Comparison of ENCODE assay signal across 8 cellular contexts in the genomic region with DNA sequence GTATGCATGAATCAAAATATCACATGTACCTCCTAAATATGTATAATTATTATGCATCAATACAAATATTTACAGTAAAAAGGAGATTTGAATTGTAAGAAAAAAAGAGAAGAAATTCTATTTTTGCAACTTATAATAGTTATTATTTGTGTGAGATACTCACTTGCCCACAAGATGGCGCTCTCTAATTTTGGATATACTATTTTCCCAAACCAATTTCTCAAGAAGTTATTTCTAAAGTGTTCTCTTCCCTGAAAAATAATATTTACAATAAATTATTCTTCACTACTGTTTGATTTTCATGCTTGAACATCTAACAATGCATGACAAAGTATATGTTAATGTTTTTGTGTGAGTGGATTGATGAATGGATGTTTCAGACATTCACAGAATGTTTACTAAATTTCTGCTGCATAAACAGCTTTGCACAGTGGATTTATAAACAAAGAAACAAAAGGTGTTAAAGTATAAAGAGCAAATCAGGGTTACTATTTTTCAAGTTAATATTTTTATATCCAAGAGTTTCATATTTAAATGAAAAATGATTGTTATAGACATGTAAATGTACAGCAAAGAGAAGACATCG.
DNase-seq lines count a peak whose midpoint lies in the region; ATAC-seq and TF ChIP-seq lines count a peak whose summit lies in the region.

No MANE protein-coding gene starts in this region.

- no peak overlapping the region for H3K4me3 ChIP-seq in LNCaP clone FGC (ENCODE audit: low read depth, low read length)

- no peaks in the 10 kb centered on the region for H3K36me3 Mint-ChIP-seq in brain
- peaks cover 3% of the 10 kb centered on the region for H3K36me3 Mint-ChIP-seq in mesothelial cell of epicardium
- H3K36me3 Mint-ChIP-seq in stimulated activated naive B cell treated with anti-CD40 and anti-IgM and Interleukin-4, amounts not matched to agents 10 μg/mL and 1 μg/mL and 100 μg/mL, for 72 hours, result no peaks in the 10 kb centered on the region

- H3K4me3 Mint-ChIP-seq in brain (no peak overlapping the region), mesothelial cell of epicardium (no peak overlapping the region)
- no peak overlapping the region for H3K4me3 Mint-ChIP-seq in stimulated activated naive B cell treated with anti-CD40 and anti-IgM and Interleukin-4, amounts not matched to agents 10 μg/mL and 1 μg/mL and 100 μg/mL, for 72 hours

- H3K27ac Mint-ChIP-seq in brain (peak overlapping the region in 1 of 5 experiments; percentile 16), mesothelial cell of epicardium (no peak overlapping the region)
- no peak overlapping the region for H3K27ac Mint-ChIP-seq in stimulated activated naive B cell treated with anti-CD40 and anti-IgM and Interleukin-4, amounts not matched to agents 10 μg/mL and 1 μg/mL and 100 μg/mL, for 72 hours

- DNase-seq in NCI-H2196 (lab: John Stamatoyannopoulos, UW; ENCODE audit: unreplicated experiment) (peak; percentile 15), NCI-H2196 treated with DMSO at 0.1 percent for 48 hours (lab: John Stamatoyannopoulos, UW; ENCODE audit: unreplicated experiment) (no peak), LNCaP clone FGC (ENCODE audit: low read depth) (no peak), mesothelial cell of epicardium (ENCODE audit: low spot score in 2 of 2, unreplicated experiment in 2 of 2) (no peak), activated T-cell treated with anti-CD3 and anti-CD28 coated beads for 4 hours (no peak)
- DNase-seq in stimulated activated naive B cell treated with anti-CD40 and anti-IgM and Interleukin-4, amounts not matched to agents 10 μg/mL and 1 μg/mL and 100 μg/mL, for 72 hours, result no peak

- no peak for ATAC-seq in stimulated activated naive B cell treated with anti-CD40 and anti-IgM and Interleukin-4, amounts not matched to agents 10 μg/mL and 1 μg/mL and 100 μg/mL, for 72 hours (replicated peaks)
- no peak for ATAC-seq in HG03175 (IDR thresholded peaks at IDR 0.05; ENCODE audit: unreplicated experiment)

- H3K27me3 Mint-ChIP-seq in brain, result no peaks in the 10 kb centered on the region
- H3K27me3 Mint-ChIP-seq in mesothelial cell of epicardium (ENCODE audit: low read depth), result no peaks in the 10 kb centered on the region
- no peaks in the 10 kb centered on the region for H3K27me3 Mint-ChIP-seq in stimulated activated naive B cell treated with anti-CD40 and anti-IgM and Interleukin-4, amounts not matched to agents 10 μg/mL and 1 μg/mL and 100 μg/mL, for 72 hours

- peaks cover 0 to 3% (median 0%) of the 10 kb centered on the region in 5 experiments for H3K9me3 Mint-ChIP-seq in brain
- H3K9me3 Mint-ChIP-seq in mesothelial cell of epicardium, result no peaks in the 10 kb centered on the region
- no peaks in the 10 kb centered on the region for H3K9me3 Mint-ChIP-seq in stimulated activated naive B cell treated with anti-CD40 and anti-IgM and Interleukin-4, amounts not matched to agents 10 μg/mL and 1 μg/mL and 100 μg/mL, for 72 hours

- H3K4me1 Mint-ChIP-seq in brain, result no peaks in the 10 kb centered on the region
- peaks cover 21% of the 10 kb centered on the region for H3K4me1 Mint-ChIP-seq in mesothelial cell of epicardium
- H3K4me1 Mint-ChIP-seq in stimulated activated naive B cell treated with anti-CD40 and anti-IgM and Interleukin-4, amounts not matched to agents 10 μg/mL and 1 μg/mL and 100 μg/mL, for 72 hours, result peaks cover 5 to 6% of the 10 kb centered on the region in 2 donors

- TF ChIP-seq CTCF in LNCaP clone FGC (IDR thresholded peaks at IDR 0.05; ENCODE audit: control insufficient read depth, extremely low read depth, insufficient read depth) (peak; percentile 43), brain (conservative IDR thresholded peaks at IDR 0.05) (peak; percentile 88 to 91), mesothelial cell of epicardium (IDR thresholded peaks at IDR 0.05; ENCODE audit: unreplicated experiment) (peak; percentile 92)
